ENCODE assay signal across 17 cellular contexts in genomic region chr22:28005513-28005912, GRCh38.
DNase-seq lines count a peak whose midpoint lies in the region; ATAC-seq, FAIRE-seq and TF ChIP-seq lines count a peak whose summit lies in the region.
"Had no signal": no experiment of that assay in that cellular context is flagged by ENCODE, and none has a peak within 500 bp of the region (broad histone marks: within the 10 kb centered on the region; RNA-seq: fewer than 3 reads in every experiment).

No MANE protein-coding gene starts in this region.

- H3K9me3 ChIP-seq in BLaER1 = no peaks in the 10 kb centered on the region
- H3K9me3 ChIP-seq in astrocyte (ENCODE audit: insufficient read depth, low read depth, low read length) = no peaks in the 10 kb centered on the region
- H3K9me3 ChIP-seq in cardiac muscle cell (ENCODE audit: low read depth) = no peaks in the 10 kb centered on the region
- no peaks in the 10 kb centered on the region for H3K9me3 ChIP-seq in Karpas-422 (ENCODE audit: low read length)

- H3K79me2 ChIP-seq in astrocyte (ENCODE audit: insufficient read depth, low read length) (no peaks in the 10 kb centered on the region), Karpas-422 (ENCODE audit: low read length) (no peaks in the 10 kb centered on the region)

- H3K4me1 ChIP-seq in BLaER1 = no peaks in the 10 kb centered on the region
- H3K4me1 ChIP-seq in astrocyte (ENCODE audit: insufficient read depth, low read length) = peaks cover 21% of the 10 kb centered on the region
- H3K4me1 ChIP-seq in cardiac muscle cell (ENCODE audit: low read depth) = peaks cover 47% of the 10 kb centered on the region
- no peaks in the 10 kb centered on the region for H3K4me1 ChIP-seq in Karpas-422 (ENCODE audit: low read length)

- intact Hi-C loops in left ventricle myocardium superior (cut with micrococcal nuclease) = loop anchor here (2.0 kb wide), 1 partner anchor 125 kb away; no protein-coding TSS in a partner anchor

- H3K27me3 ChIP-seq in BLaER1 = no peaks in the 10 kb centered on the region
- no peaks in the 10 kb centered on the region for H3K27me3 ChIP-seq in astrocyte (ENCODE audit: insufficient read depth, low read length)
- no peaks in the 10 kb centered on the region for H3K27me3 ChIP-seq in cardiac muscle cell
- no peaks in the 10 kb centered on the region for H3K27me3 ChIP-seq in Karpas-422 (ENCODE audit: low read length)

- TF ChIP-seq CTCF in astrocyte (IDR thresholded peaks at IDR 0.05; ENCODE audit: insufficient read depth, low read depth, low read length) (no peak), cardiac muscle cell (IDR thresholded peaks at IDR 0.05; ENCODE audit: low read depth, low read length) (no peak)

- H3K27ac Mint-ChIP-seq in astrocyte (ENCODE audit: unreplicated experiment) = no peak overlapping the region
- H3K27ac Mint-ChIP-seq: B cell had no signal

- 0 out of 2 replicates have a peak overlapping the region, but pooled peaks have one; percentile 33 for H3K27ac ChIP-seq in BLaER1
- H3K27ac ChIP-seq in astrocyte (ENCODE audit: low read depth, low read length) = no peak overlapping the region
- H3K27ac ChIP-seq in cardiac muscle cell = peak overlapping the region; percentile 83
- H3K27ac ChIP-seq in Karpas-422 (ENCODE audit: low read length) = no peak overlapping the region
- H3K27ac ChIP-seq: C4-2B, GM23248 had no signal

- peaks cover 2% of the 10 kb centered on the region for H3K9me3 Mint-ChIP-seq in astrocyte (ENCODE audit: unreplicated experiment)
- H3K9me3 Mint-ChIP-seq: CD4-positive, alpha-beta memory T cell had no signal

- DNase-seq in astrocyte (ENCODE audit: low read depth) = peak; percentile 36
- DNase-seq in cardiac muscle cell (ENCODE audit: low read depth in 1 of 2, low spot score in 1 of 2) = no peak
- peak; percentile 76 for DNase-seq in left ventricle myocardium superior
- DNase-seq in Karpas-422 = no peak
- no peak for DNase-seq in T-helper 9 cell
- DNase-seq in Ammon's horn (ENCODE audit: low spot score) = no peak
- DNase-seq: 8988T; CD4-positive, alpha-beta memory T cell; DMS79 had no signal

- no peak overlapping the region for H3K9ac ChIP-seq in BLaER1
- no peak overlapping the region for H3K9ac ChIP-seq in astrocyte (ENCODE audit: low read length)
- no peak overlapping the region for H3K9ac ChIP-seq in Karpas-422 (ENCODE audit: low read length)
- H3K9ac ChIP-seq: GM23248 had no signal

- H3K27me3 Mint-ChIP-seq in astrocyte (ENCODE audit: low read depth, unreplicated experiment) = peaks cover 12% of the 10 kb centered on the region
- H3K27me3 Mint-ChIP-seq: B cell had no signal

- H3K36me3 ChIP-seq in BLaER1 (no peaks in the 10 kb centered on the region), astrocyte (ENCODE audit: insufficient read depth, low read length) (no peaks in the 10 kb centered on the region), cardiac muscle cell (no peaks in the 10 kb centered on the region), Karpas-422 (ENCODE audit: insufficient read depth, low read length) (no peaks in the 10 kb centered on the region)

- ATAC-seq in left ventricle myocardium superior (peak; percentile 85), HG03175 (IDR thresholded peaks at IDR 0.05; ENCODE audit: unreplicated experiment) (no peak)
- ATAC-seq: GM12878 had no signal

- H3K36me3 Mint-ChIP-seq in astrocyte (ENCODE audit: low read depth, unreplicated experiment) = peaks cover 5% of the 10 kb centered on the region
- H3K36me3 Mint-ChIP-seq: CD4-positive, alpha-beta memory T cell had no signal

- no peak overlapping the region for H3K4me3 Mint-ChIP-seq in astrocyte (ENCODE audit: unreplicated experiment)
- H3K4me3 Mint-ChIP-seq: B cell; CD4-positive, alpha-beta memory T cell had no signal

- H2AFZ ChIP-seq in astrocyte (ENCODE audit: low read depth, low read length) = no peak overlapping the region
- no peak overlapping the region for H2AFZ ChIP-seq in Karpas-422 (ENCODE audit: low read length)
- H2AFZ ChIP-seq: GM23248 had no signal

- H4K20me1 ChIP-seq in BLaER1 (no peaks in the 10 kb centered on the region; the same call in 1 of the 2 replicates), astrocyte (ENCODE audit: insufficient read depth, low read length) (no peaks in the 10 kb centered on the region), Karpas-422 (ENCODE audit: insufficient read depth, low read depth, low read length) (no peaks in the 10 kb centered on the region; the same call in 1 of the 2 replicates)

- H3K9me2 ChIP-seq in Karpas-422 (replicated peaks; ENCODE audit: insufficient read depth, low read length) = no peaks in the 10 kb centered on the region

- H3K4me1 Mint-ChIP-seq in astrocyte (ENCODE audit: low read depth, unreplicated experiment) = peaks cover 20% of the 10 kb centered on the region
- H3K4me1 Mint-ChIP-seq: B cell; CD4-positive, alpha-beta memory T cell had no signal

- H3K4me3 ChIP-seq in BLaER1 (no peak overlapping the region), astrocyte (ENCODE audit: insufficient read depth, low read depth, low read length) (no peak overlapping the region), cardiac muscle cell (no peak overlapping the region), Karpas-422 (ENCODE audit: low read length) (no peak overlapping the region)
- H3K4me3 ChIP-seq: GM12878, GM23248 had no signal

- no peak overlapping the region for H3K4me2 ChIP-seq in BLaER1
- peak overlapping the region; percentile 16 for H3K4me2 ChIP-seq in astrocyte (ENCODE audit: low read length)
- no peak overlapping the region for H3K4me2 ChIP-seq in Karpas-422 (ENCODE audit: low read depth, low read length, poor library complexity, severe bottlenecking)

- no peak for FAIRE-seq in astrocyte (lab: Jason Lieb, UNC)
- FAIRE-seq: GM12878, GM18507, H54 had no signal

Comparison
In these comparisons a context has a peak if more than half of its experiments do, and no peak if none do; other contexts are left out.
1. DNase-seq: peak in astrocyte (single experiment) and left ventricle myocardium superior (single experiment); none in cardiac muscle cell (0 of 2), Karpas-422 (single experiment), T-helper 9 cell (single experiment) and Ammon's horn (single experiment).
2. H3K27ac ChIP-seq: peak in BLaER1 (single experiment) and cardiac muscle cell (single experiment); none in astrocyte (single experiment) and Karpas-422 (single experiment).